In the genomic region with DNA sequence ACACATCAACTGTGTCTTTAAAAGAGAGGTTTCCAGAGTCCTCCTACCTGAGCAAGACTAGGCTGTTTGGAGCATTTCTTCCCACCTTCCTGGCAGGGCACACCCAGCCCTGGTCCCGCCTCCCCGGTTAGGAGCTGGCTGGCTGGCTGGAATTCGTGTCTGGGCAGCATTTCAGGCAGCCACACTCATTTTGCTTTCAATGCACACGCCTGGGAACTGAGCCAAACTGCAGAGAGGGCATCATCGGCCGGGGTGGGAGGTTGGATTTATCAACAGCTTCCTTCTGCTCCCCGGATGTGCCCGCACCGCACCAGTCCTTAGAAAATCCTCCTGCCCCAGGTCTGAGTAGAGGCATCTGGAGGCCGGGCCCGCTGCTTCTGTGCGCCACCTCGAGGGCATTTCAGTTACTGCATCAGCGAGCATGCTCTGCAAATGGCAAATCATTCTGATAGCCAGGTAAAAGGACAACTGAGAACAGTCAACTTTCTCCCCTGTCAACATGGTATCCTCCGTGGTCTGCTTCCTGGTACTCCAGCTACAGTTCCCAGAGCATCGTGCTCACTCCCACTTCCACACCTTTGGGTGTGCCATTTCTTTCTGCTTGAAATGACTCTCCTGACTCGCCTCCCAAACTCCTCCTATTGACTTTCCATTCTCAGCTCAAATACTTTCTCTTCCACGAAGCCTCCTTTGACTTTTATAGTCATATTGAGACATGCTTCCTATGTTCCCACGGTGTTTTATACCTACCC, we compare ENCODE assay signal across 8 cellular contexts. TPM values are rescaled to one million over a fixed set of nuclear protein-coding genes. Genes with fewer than 3 reads are reported as not detected.
DNase-seq lines count a peak whose midpoint lies in the region; ATAC-seq, FAIRE-seq and TF ChIP-seq lines count a peak whose summit lies in the region.

No MANE protein-coding gene starts in this region.

- no peaks in the 10 kb centered on the region for H3K79me2 ChIP-seq in GM23338 (replicated peaks; ENCODE audit: insufficient read depth)

- peak overlapping the region; percentile 75 for H3K4me2 ChIP-seq in GM23338

- peaks cover 97% of the 10 kb centered on the region for H3K27me3 ChIP-seq in GM23338 (ENCODE audit: insufficient read depth)

- peak overlapping the region; percentile 50 for H3K4me3 ChIP-seq in GM23338

- H3K4me3 Mint-ChIP-seq in GM23338 (peak overlapping the region; percentile 60), WTC11 (peak overlapping the region; percentile 45)

- DNase-seq in ACHN (peak; percentile 98), GM23338 (ENCODE audit: low spot score) (peak; percentile 93), NCI-H2196 treated with DMSO at 0.1 percent for 48 hours (lab: John Stamatoyannopoulos, UW; ENCODE audit: unreplicated experiment) (peak; percentile 98), WTC11 (ENCODE audit: low spot score) (peak; percentile 95), caudate nucleus (lab: John Stamatoyannopoulos, UW) (peak in 58 of 61 donors; percentile 29 to 88 (median 69))
- peak; percentile 73 to 89 for DNase-seq in stimulated activated CD4-positive, alpha-beta T cell treated with anti-CD3 and anti-CD28 coated beads, Interleukin-12 subunit alpha, Interleukin-12 subunit beta, amount 100 ng/mL, for 24 hours (ENCODE audit: low read depth in 2 of 2)

- H3K27ac ChIP-seq in GM23338 (ENCODE audit: low read depth): no peak overlapping the region
- no peak overlapping the region for H3K27ac ChIP-seq in caudate nucleus (ENCODE audit: low read depth, low read length)

- H3K36me3 Mint-ChIP-seq in GM23338 (ENCODE audit: low read depth): no peaks in the 10 kb centered on the region
- no peaks in the 10 kb centered on the region for H3K36me3 Mint-ChIP-seq in WTC11

- no peaks in the 10 kb centered on the region for H3K4me1 ChIP-seq in GM23338 (ENCODE audit: insufficient read depth)

- peaks cover 2% of the 10 kb centered on the region for H3K4me1 Mint-ChIP-seq in GM23338
- peaks cover 9% of the 10 kb centered on the region; the same call in 1 of the 2 replicates for H3K4me1 Mint-ChIP-seq in WTC11

- in situ Hi-C loops in ACHN (cut with HindIII; ENCODE audit: low pct_ligation_motif_present, low pct_unique_long_range_greater_than_20kb, low sequenced_read_pairs): no loop called here

- H3K9me3 Mint-ChIP-seq in GM23338 (no peaks in the 10 kb centered on the region; the same call in 2 of the 3 replicates), WTC11 (no peaks in the 10 kb centered on the region)

- no peaks in the 10 kb centered on the region for H3K9me2 ChIP-seq in GM23338 (ENCODE audit: insufficient read depth)

- peak; percentile 77 for FAIRE-seq in islet of Langerhans (lab: Jason Lieb, UNC)

- no peaks in the 10 kb centered on the region for H3F3A ChIP-seq in GM23338 (replicated peaks; ENCODE audit: low read depth)

- TF ChIP-seq CTCF in GM23338 (conservative IDR thresholded peaks at IDR 0.05; ENCODE audit: low read depth in 2 of 2) (peak; percentile 94 to 97), WTC11 (IDR thresholded peaks at IDR 0.05) (peak; percentile 92)

- H3K27ac Mint-ChIP-seq in GM23338: no peak overlapping the region
- H3K27ac Mint-ChIP-seq in WTC11: no peak overlapping the region

- ATAC-seq in GM23338: peak; percentile 98
- ATAC-seq in WTC11: peak; percentile 95
- no peak for ATAC-seq in GM21423 (IDR thresholded peaks at IDR 0.05; ENCODE audit: unreplicated experiment)

- CTCF ChIA-PET in WTC11 (lab: Charles Lee): interaction anchor here (0.5 to 3.0 kb wide), 49 partner anchors 9 to 432 kb away, joined by 3 to 48 read pairs (median 4); a partner anchor contains a TSS

- POLR2A ChIA-PET in WTC11 (lab: Charles Lee): interaction anchor here (1.3 kb wide), 1 partner anchor 32 kb away, joined by 4 read pairs; no protein-coding TSS in a partner anchor

- H3K36me3 ChIP-seq in GM23338 (ENCODE audit: insufficient read depth): no peaks in the 10 kb centered on the region

- no peaks in the 10 kb centered on the region for H4K20me1 ChIP-seq in GM23338 (replicated peaks; ENCODE audit: insufficient read depth)

- peak overlapping the region; percentile 82 for H2AFZ ChIP-seq in GM23338

- H3K27me3 Mint-ChIP-seq in GM23338 (ENCODE audit: insufficient read depth, low read depth, poor library complexity): peaks cover 42% of the 10 kb centered on the region
- H3K27me3 Mint-ChIP-seq in WTC11 (ENCODE audit: low read depth): no peaks in the 10 kb centered on the region

TF ChIP-seq in GM23338, 12 proteins besides CTCF, POLR2A, EP300 and RAD21:
- TF ChIP-seq, protein P1, sequence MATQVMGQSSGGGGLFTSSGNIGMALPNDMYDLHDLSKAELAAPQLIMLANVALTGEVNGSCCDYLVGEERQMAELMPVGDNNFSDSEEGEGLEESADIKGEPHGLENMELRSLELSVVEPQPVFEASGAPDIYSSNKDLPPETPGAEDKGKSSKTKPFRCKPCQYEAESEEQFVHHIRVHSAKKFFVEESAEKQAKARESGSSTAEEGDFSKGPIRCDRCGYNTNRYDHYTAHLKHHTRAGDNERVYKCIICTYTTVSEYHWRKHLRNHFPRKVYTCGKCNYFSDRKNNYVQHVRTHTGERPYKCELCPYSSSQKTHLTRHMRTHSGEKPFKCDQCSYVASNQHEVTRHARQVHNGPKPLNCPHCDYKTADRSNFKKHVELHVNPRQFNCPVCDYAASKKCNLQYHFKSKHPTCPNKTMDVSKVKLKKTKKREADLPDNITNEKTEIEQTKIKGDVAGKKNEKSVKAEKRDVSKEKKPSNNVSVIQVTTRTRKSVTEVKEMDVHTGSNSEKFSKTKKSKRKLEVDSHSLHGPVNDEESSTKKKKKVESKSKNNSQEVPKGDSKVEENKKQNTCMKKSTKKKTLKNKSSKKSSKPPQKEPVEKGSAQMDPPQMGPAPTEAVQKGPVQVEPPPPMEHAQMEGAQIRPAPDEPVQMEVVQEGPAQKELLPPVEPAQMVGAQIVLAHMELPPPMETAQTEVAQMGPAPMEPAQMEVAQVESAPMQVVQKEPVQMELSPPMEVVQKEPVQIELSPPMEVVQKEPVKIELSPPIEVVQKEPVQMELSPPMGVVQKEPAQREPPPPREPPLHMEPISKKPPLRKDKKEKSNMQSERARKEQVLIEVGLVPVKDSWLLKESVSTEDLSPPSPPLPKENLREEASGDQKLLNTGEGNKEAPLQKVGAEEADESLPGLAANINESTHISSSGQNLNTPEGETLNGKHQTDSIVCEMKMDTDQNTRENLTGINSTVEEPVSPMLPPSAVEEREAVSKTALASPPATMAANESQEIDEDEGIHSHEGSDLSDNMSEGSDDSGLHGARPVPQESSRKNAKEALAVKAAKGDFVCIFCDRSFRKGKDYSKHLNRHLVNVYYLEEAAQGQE (IDR thresholded peaks at IDR 0.05; ENCODE audit: unreplicated experiment): no peak
- TF ChIP-seq NANOG (IDR thresholded peaks at IDR 0.05; ENCODE audit: borderline replicate concordance) (no peak), POLR2AphosphoS5 (IDR thresholded peaks at IDR 0.05; ENCODE audit: low read depth) (no peak), STAT1 (IDR thresholded peaks at IDR 0.05; ENCODE audit: unreplicated experiment) (no peak)
TF ChIP-seq in GM23338: peak in this region for 0.

TF ChIP-seq in WTC11, 78 proteins besides CTCF, POLR2A, EP300 and RAD21:
- 0 out of 2 replicates have a peak, but pooled peaks have one; percentile 15 for TF ChIP-seq ZNF121 (CRISPR knock-in tag; IDR thresholded peaks at IDR 0.05)
- TF ChIP-seq, protein P2, sequence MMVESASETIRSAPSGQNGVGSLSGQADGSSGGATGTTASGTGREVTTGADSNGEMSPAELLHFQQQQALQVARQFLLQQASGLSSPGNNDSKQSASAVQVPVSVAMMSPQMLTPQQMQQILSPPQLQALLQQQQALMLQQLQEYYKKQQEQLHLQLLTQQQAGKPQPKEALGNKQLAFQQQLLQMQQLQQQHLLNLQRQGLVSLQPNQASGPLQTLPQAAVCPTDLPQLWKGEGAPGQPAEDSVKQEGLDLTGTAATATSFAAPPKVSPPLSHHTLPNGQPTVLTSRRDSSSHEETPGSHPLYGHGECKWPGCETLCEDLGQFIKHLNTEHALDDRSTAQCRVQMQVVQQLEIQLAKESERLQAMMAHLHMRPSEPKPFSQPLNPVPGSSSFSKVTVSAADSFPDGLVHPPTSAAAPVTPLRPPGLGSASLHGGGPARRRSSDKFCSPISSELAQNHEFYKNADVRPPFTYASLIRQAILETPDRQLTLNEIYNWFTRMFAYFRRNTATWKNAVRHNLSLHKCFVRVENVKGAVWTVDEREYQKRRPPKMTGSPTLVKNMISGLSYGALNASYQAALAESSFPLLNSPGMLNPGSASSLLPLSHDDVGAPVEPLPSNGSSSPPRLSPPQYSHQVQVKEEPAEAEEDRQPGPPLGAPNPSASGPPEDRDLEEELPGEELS (CRISPR knock-in tag; IDR thresholded peaks at IDR 0.05): no peak

RNA-seq across cellular contexts. Expression of a gene that starts 20.6 kb away (rescaled TPM):
- total RNA-seq in GM23338 (2014; rRNA removed; shearing (Covaris generic)): not detected in 2 replicates
- polyA plus RNA-seq in GM23338 (2016; fragmentation: Nextera tagmentation; extraction: Ambion mirVana): 0.19 TPM in 1 of 2 replicates, not detected in the other
- total RNA-seq in WTC11 (2021): 0.37 to 0.89 TPM (median 0.73 TPM) in 3 replicates

RNA-seq across cellular contexts. Expression of a gene that starts 34.3 kb away (rescaled TPM):
- total RNA-seq in GM23338 (2014; rRNA removed; shearing (Covaris generic)): 1.0 and 2.2 TPM in 2 replicates
- polyA plus RNA-seq in GM23338 (2016; fragmentation: Nextera tagmentation; extraction: Ambion mirVana): 0.23 and 0.33 TPM in 2 replicates
- 1.3 to 1.7 TPM (median 1.6 TPM) in 3 replicates for total RNA-seq in WTC11 (2021)

RNA-seq across cellular contexts. Expression of a gene that starts 59.8 kb away (rescaled TPM):
- total RNA-seq in GM23338 (2014; rRNA removed; shearing (Covaris generic)): 147 and 169 TPM in 2 replicates
- 183 and 200 TPM in 2 replicates for polyA plus RNA-seq in GM23338 (2016; fragmentation: Nextera tagmentation; extraction: Ambion mirVana)
- 157 to 178 TPM (median 170 TPM) in 3 replicates for total RNA-seq in WTC11 (2021)
